17 cellular contexts compared by ENCODE assay signal in the genomic region with DNA sequence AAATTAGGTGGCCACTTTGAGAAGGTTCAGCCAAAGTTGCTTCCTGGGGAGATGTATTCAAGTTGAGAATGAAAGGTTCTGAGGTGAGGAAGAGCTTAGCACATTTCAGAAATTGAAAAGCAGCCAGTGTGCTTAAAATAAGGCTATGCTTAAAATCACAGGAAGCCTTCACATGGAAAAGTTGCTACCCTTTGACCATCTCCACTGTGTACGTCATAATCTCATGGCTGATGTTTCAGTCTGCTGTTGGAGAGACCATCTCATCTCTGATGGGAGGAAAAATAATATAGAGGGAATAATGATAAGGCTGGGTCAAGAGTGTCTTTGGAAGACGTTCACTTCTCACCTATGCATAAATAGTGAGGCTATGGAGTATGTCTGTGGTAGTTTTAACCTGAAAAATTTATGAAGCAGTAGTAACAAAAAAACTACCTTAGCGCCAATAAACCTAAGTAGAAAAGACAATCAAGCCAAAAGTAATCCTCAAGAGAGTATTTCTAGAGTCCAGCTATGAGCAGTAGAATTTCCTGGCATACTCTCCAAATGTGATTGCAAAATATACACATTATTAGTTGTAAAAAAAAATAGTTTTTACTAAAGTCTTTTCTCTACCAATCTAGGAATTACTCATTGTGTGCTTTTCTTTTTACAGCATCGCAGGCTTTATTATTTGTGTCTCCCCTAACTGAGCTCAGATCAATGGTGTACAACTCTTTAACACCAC.
"Had no signal": no experiment of that assay in that cellular context is flagged by ENCODE, and none has a peak within 500 bp of the region (broad histone marks: within the 10 kb centered on the region; RNA-seq: fewer than 3 reads in every experiment).

No MANE protein-coding gene starts in this region.

- H3K4me1 Mint-ChIP-seq: activated CD4-positive, alpha-beta memory T cell treated with anti-CD3 and anti-CD28 coated beads, Interleukin-2, amount 10 ng/mL, durations not matched to agents 7 days and 5 days; stimulated activated memory B cell treated with anti-CD40 and anti-IgM and Interleukin-4, amounts not matched to agents 10 μg/mL and 1 μg/mL and 100 μg/mL, for 72 hours had no signal

- H3K36me3 ChIP-seq: gastrocnemius medialis, heart right ventricle, neural progenitor cell, ovary, tibial artery had no signal

- H3K36me3 Mint-ChIP-seq: activated naive CD4-positive, alpha-beta T cell treated with anti-CD3 and anti-CD28 coated beads, Interleukin-2, amount 50 U/mL, for 72 hours; neural progenitor cell; WTC11 had no signal

- H3K27me3 ChIP-seq: dorsolateral prefrontal cortex, gastrocnemius medialis, heart right ventricle, neural progenitor cell, ovary, tibial artery had no signal

- H3K9me3 ChIP-seq: gastrocnemius medialis, heart right ventricle, ovary, tibial artery had no signal

- H2AFZ ChIP-seq: neural progenitor cell had no signal

- H3K9me3 Mint-ChIP-seq: activated CD4-positive, alpha-beta memory T cell treated with anti-CD3 and anti-CD28 coated beads, Interleukin-2, amount 10 ng/mL, durations not matched to agents 7 days and 5 days; activated naive CD4-positive, alpha-beta T cell treated with anti-CD3 and anti-CD28 coated beads, Interleukin-2, amount 50 U/mL, for 72 hours; neural progenitor cell; stimulated activated memory B cell treated with anti-CD40 and anti-IgM and Interleukin-4, amounts not matched to agents 10 μg/mL and 1 μg/mL and 100 μg/mL, for 72 hours; WTC11 had no signal

- H3K27ac ChIP-seq: dorsolateral prefrontal cortex, gastrocnemius medialis, neural progenitor cell, ovary, tibial artery had no signal

- H3K9ac ChIP-seq: neural progenitor cell had no signal

- H3K4me3 Mint-ChIP-seq: activated CD4-positive, alpha-beta memory T cell treated with anti-CD3 and anti-CD28 coated beads, Interleukin-2, amount 10 ng/mL, durations not matched to agents 7 days and 5 days; endodermal cell; neural progenitor cell; stimulated activated memory B cell treated with anti-CD40 and anti-IgM and Interleukin-4, amounts not matched to agents 10 μg/mL and 1 μg/mL and 100 μg/mL, for 72 hours; WTC11 had no signal

- H3K4me2 ChIP-seq: neural progenitor cell had no signal

- H3K27me3 Mint-ChIP-seq: activated CD4-positive, alpha-beta memory T cell treated with anti-CD3 and anti-CD28 coated beads, Interleukin-2, amount 10 ng/mL, durations not matched to agents 7 days and 5 days; stimulated activated memory B cell treated with anti-CD40 and anti-IgM and Interleukin-4, amounts not matched to agents 10 μg/mL and 1 μg/mL and 100 μg/mL, for 72 hours had no signal

- ATAC-seq: activated naive CD4-positive, alpha-beta T cell treated with anti-CD3 and anti-CD28 coated beads, Interleukin-2, amount 50 U/mL, for 72 hours; gastrocnemius medialis; left colon; stimulated activated memory B cell treated with anti-CD40 and anti-IgM and Interleukin-4, amounts not matched to agents 10 μg/mL and 1 μg/mL and 100 μg/mL, for 72 hours; WTC11 had no signal

- H3K4me3 ChIP-seq: dorsolateral prefrontal cortex, gastrocnemius medialis, heart right ventricle, neural progenitor cell, ovary, tibial artery had no signal

- H3K27ac Mint-ChIP-seq: activated CD4-positive, alpha-beta memory T cell treated with anti-CD3 and anti-CD28 coated beads, Interleukin-2, amount 10 ng/mL, durations not matched to agents 7 days and 5 days; activated naive CD4-positive, alpha-beta T cell treated with anti-CD3 and anti-CD28 coated beads, Interleukin-2, amount 50 U/mL, for 72 hours; endodermal cell; neural progenitor cell; stimulated activated memory B cell treated with anti-CD40 and anti-IgM and Interleukin-4, amounts not matched to agents 10 μg/mL and 1 μg/mL and 100 μg/mL, for 72 hours; WTC11 had no signal

- DNase-seq: activated CD4-positive, alpha-beta memory T cell treated with anti-CD3 and anti-CD28 coated beads, Interleukin-2, amount 10 ng/mL, durations not matched to agents 7 days and 5 days; activated CD4-positive, alpha-beta T cell treated with anti-CD3 and anti-CD28 coated beads for 4 hours; activated gamma-delta T cell; activated T-cell treated with anti-CD3 and anti-CD28 coated beads, Interleukin-2, amount 50 U/mL, for 48 hours; dorsolateral prefrontal cortex; endodermal cell; gastrocnemius medialis; heart right ventricle; left colon; ovary; stimulated activated CD4-positive, alpha-beta T cell treated with anti-CD3 and anti-CD28 coated beads, Interleukin-2, amount 100 ng/mL, for 48 hours; SW 1271; tibial artery had no signal
